Comparison of ENCODE assay signal across 8 cellular contexts in the genomic region with DNA sequence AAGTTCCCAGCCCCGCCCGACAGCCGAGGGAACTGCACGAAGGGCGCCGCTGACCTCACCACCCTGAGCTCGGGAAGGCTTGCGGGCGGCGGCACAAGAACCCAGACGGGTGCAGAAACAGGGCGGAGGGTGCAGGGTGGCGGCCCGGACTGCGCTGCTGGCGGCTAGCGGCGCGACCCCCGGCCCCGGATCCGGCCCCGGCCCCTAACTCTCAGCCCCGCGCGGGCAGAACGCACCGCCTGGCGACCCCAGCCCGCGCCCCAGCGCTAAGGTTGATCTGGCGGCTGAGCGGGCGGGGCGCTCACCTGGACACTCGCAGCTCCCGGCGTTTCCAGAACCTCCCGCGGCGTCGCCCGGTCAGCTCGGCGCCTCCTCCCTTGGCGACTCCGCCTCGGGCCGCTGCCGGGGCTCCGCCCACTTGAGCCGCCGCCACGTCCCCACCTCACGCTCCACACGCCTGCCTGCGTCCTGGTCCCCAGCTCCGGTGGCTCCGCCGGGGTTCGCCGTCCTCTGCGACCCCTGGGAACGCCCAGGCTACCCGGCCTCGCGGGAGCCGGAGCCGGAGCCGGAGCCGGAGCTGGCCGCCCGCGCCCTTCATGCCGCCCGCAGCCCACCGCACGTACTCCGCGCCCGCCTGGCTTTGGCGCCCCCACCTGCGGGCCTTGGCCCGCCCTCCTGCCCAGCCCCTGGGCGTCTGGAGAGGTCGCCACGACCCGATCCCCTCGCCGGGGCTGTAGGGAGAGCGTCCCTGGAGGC. TPM values are rescaled to one million over a fixed set of nuclear protein-coding genes. Genes with fewer than 3 reads are reported as not detected.
A peak's percentile ranks its signal among the peaks of the same experiment; 100 is the strongest.
DNase-seq lines count a peak whose midpoint lies in the region; ATAC-seq, FAIRE-seq and TF ChIP-seq lines count a peak whose summit lies in the region.

A gene (minus strand): TSS at position 369 of the 756 bp plus-strand sequence. CDS start 9,227 bp downstream, outside the sequence.

- peak within 1 kb of the TSS; percentile 90 for H2AFZ ChIP-seq in K562 (ENCODE audit: low read depth, low read length)

- in situ Hi-C loops in K562 (cut with MboI), result no loop called here

- POLR2A ChIA-PET in K562 (lab: Yijun Ruan, JAX), result interaction anchor here (0.6 to 1.9 kb wide), 16 partner anchors 8 to 554 kb away, joined by 3 to 17 read pairs (median 3); no protein-coding TSS in a partner anchor

- TF ChIP-seq CTCF in K562 (IDR thresholded peaks at IDR 0.05 in 2 of 3, conservative IDR thresholded peaks at IDR 0.05 in 1 of 3; ENCODE audit: insufficient read depth in 2 of 3, low read depth in 1 of 3, low read length in 3 of 3) (peak in 2 of 3 experiments; percentile 9 to 15; a peak in 2 of 6 replicates), psoas muscle (IDR thresholded peaks at IDR 0.05) (peak; percentile 32)

- peak; percentile 90 for ATAC-seq in GM21528 (IDR thresholded peaks at IDR 0.05; ENCODE audit: low FRiP score, unreplicated experiment)
- ATAC-seq in K562, result peak; percentile 98
- peak; percentile 79 to 89 (median 83) for ATAC-seq in psoas muscle

- intact Hi-C loops in K562 (cut with micrococcal nuclease) (no loop called here), psoas muscle (cut with DNase I) (no loop called here)

- peak; percentile 87 for DNase-seq in Daoy (ENCODE audit: low read depth)
- DNase-seq in SK-N-MC (ENCODE audit: low read depth, low spot score), result no peak
- peak; percentile 91 to 96 (median 93) for DNase-seq in K562 (ENCODE audit: extremely low read depth in 1 of 4, low spot score in 3 of 4)
- peak; percentile 20 to 48 for DNase-seq in hippocampal formation (lab: John Stamatoyannopoulos, UW)
- DNase-seq in psoas muscle, result peak; percentile 83 to 91
- no peak for DNase-seq in MV-4-11 (lab: John Stamatoyannopoulos, UW)

- H3K36me3 ChIP-seq in HUES64 (ENCODE audit: insufficient read depth, low read length) (no peaks in the 10 kb centered on the region), SK-N-MC (ENCODE audit: insufficient read depth, low read length) (no peaks in the 10 kb centered on the region), K562 (ENCODE audit: control insufficient read depth, insufficient read depth, low read length) (no peaks in the 10 kb centered on the region; the same call in 2 of the 3 replicates), psoas muscle (ENCODE audit: insufficient read depth in 1 of 2, low read depth in 1 of 2) (no peaks in the 10 kb centered on the region)

- H3K27ac ChIP-seq in HUES64 (ENCODE audit: low read depth, low read length) (no peak within 1 kb of the TSS), SK-N-MC (no peak within 1 kb of the TSS), K562 (ENCODE audit: extremely low read depth, low read depth, low read length) (peak within 1 kb of the TSS; percentile 83), psoas muscle (peak within 1 kb of the TSS; percentile 87)

- peak; percentile 61 for FAIRE-seq in K562 (lab: Jason Lieb, UNC)

- peaks cover 14% of the 10 kb centered on the region; the same call in 1 of the 3 replicates for H3K79me2 ChIP-seq in K562 (ENCODE audit: control insufficient read depth, insufficient read depth, low read length)

- peaks cover 8% of the 10 kb centered on the region; the same call in 1 of the 2 replicates for H4K20me1 ChIP-seq in K562 (replicated peaks; ENCODE audit: control insufficient read depth, insufficient read depth, low read length)

- peak; percentile 71 for TF ChIP-seq POLR2A in K562 (conservative IDR thresholded peaks at IDR 0.05)

- no peaks in the 10 kb centered on the region for H3K9me3 ChIP-seq in HUES64 (ENCODE audit: insufficient read depth, low read depth, low read length)
- H3K9me3 ChIP-seq in SK-N-MC (ENCODE audit: low read depth, low read length), result no peaks in the 10 kb centered on the region
- no peaks in the 10 kb centered on the region for H3K9me3 ChIP-seq in K562 (replicated peaks; ENCODE audit: control insufficient read depth, insufficient read depth, low read depth, low read length)
- no peaks in the 10 kb centered on the region for H3K9me3 ChIP-seq in psoas muscle

- CTCF ChIA-PET in K562 (lab: Yijun Ruan, JAX; ENCODE audit: low intra/inter-chr PET ratio), result no interaction called here

- peak within 1 kb of the TSS; percentile 80 for H3K9ac ChIP-seq in HUES64 (ENCODE audit: low read depth, low read length)
- H3K9ac ChIP-seq in SK-N-MC (ENCODE audit: insufficient read length), result no peak within 1 kb of the TSS
- peak within 1 kb of the TSS; percentile 93 to 97 for H3K9ac ChIP-seq in K562 (ENCODE audit: insufficient read depth in 1 of 2, low read depth in 2 of 2, low read length in 2 of 2)

- TSS peak; percentile 85 for BruUV-seq in K562 (replicated peaks; lab: Mats Ljungman, UMichigan)

- H3K9me1 ChIP-seq in K562 (ENCODE audit: control insufficient read depth, insufficient read depth, low read length), result no peaks in the 10 kb centered on the region

- H3K4me3 ChIP-seq in HUES64 (ENCODE audit: low read length), result peak within 1 kb of the TSS; percentile 70
- peak within 1 kb of the TSS; percentile 74 for H3K4me3 ChIP-seq in SK-N-MC
- H3K4me3 ChIP-seq in K562, result peak within 1 kb of the TSS; percentile 76
- H3K4me3 ChIP-seq in psoas muscle, result peak within 1 kb of the TSS; percentile 93

- H3K4me1 ChIP-seq in HUES64 (ENCODE audit: insufficient read depth, low read length) (no peaks in the 10 kb centered on the region), K562 (replicated peaks in 1 of 2; ENCODE audit: control insufficient read depth in 2 of 2, insufficient read depth in 2 of 2, low read length in 2 of 2) (peaks cover 30 to 34% of the 10 kb centered on the region in 2 experiments), psoas muscle (peaks cover 43% of the 10 kb centered on the region)

- TF ChIP-seq EP300 in K562 (IDR thresholded peaks at IDR 0.05; ENCODE audit: low read length), result no peak

- H3K27me3 ChIP-seq in HUES64 (ENCODE audit: insufficient read depth, low read length) (peaks cover 38% of the 10 kb centered on the region), K562 (ENCODE audit: control insufficient read depth in 2 of 2, insufficient read depth in 2 of 2, low read length in 2 of 2) (no peaks in the 10 kb centered on the region), psoas muscle (ENCODE audit: insufficient read depth in 3 of 3, low read length in 2 of 3) (no peaks in the 10 kb centered on the region)

- H3K4me2 ChIP-seq in K562 (ENCODE audit: insufficient read depth, low read length), result peak within 1 kb of the TSS; percentile 88

- under 1% methylated on average over 91 of the region's 92 CpGs for WGBS in HUES64
- WGBS in K562 (ENCODE audit: insufficient coverage, low coverage, missing lambda C conversion rate), result under 1% methylated on average over 61 of the region's 92 CpGs
- WGBS in psoas muscle, 3 donors, result 1 to 2% (median 2%) methylated on average over 37 to 92 of the region's 92 CpGs

- TF ChIP-seq RAD21 in K562 (CRISPR knock-in tag; conservative IDR thresholded peaks at IDR 0.05 in 1 of 2, IDR thresholded peaks at IDR 0.05 in 1 of 2), result no peak

TF ChIP-seq in K562, 482 proteins besides CTCF, POLR2A, EP300 and RAD21 (continues in another document):
- TF ChIP-seq TEAD1 (CRISPR knock-in tag; IDR thresholded peaks at IDR 0.05) (peak in 1 of 2 experiments; percentile 66; a peak in 1 of 4 replicates), CXXC5 (CRISPR knock-in tag; IDR thresholded peaks at IDR 0.05) (peak; percentile 95), HSF4 (CRISPR knock-in tag; IDR thresholded peaks at IDR 0.05; ENCODE audit: borderline replicate concordance) (no peak), HDAC3 (IDR thresholded peaks at IDR 0.05; ENCODE audit: borderline replicate concordance, partially characterized antibody) (no peak), ERF (CRISPR knock-in tag; IDR thresholded peaks at IDR 0.05) (peak; percentile 34; the same call in 1 of the 2 replicates), CEBPB (tag; IDR thresholded peaks at IDR 0.05) (no peak), ILK (tag; IDR thresholded peaks at IDR 0.05; ENCODE audit: borderline replicate concordance, low read depth) (no peak), BDP1 (IDR thresholded peaks at IDR 0.05; ENCODE audit: insufficient read depth, insufficient read length) (no peak)
- TF ChIP-seq, protein P1, sequence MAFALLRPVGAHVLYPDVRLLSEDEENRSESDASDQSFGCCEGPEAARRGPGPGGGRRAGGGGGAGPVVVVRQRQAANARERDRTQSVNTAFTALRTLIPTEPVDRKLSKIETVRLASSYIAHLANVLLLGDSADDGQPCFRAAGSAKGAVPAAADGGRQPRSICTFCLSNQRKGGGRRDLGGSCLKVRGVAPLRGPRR (CRISPR knock-in tag; IDR thresholded peaks at IDR 0.05), result no peak

RNA-seq across cellular contexts. Expression of the gene that starts here (rescaled TPM):
- total RNA-seq in Daoy (2014; rRNA removed; shearing (Covaris generic)), result 118 and 119 TPM in 2 replicates
- 3.6 TPM for polyA plus RNA-seq in HUES64 (2013, experiment 1 of 2)
- polyA plus RNA-seq in HUES64 (2013, experiment 2 of 2), result 6.5 TPM
- 85.5 and 109 TPM in 2 replicates for total RNA-seq in K562 (2011; cell fraction: chromatin; rRNA removed; ENCODE audit: low replicate concordance)
- total RNA-seq in K562 (2011; cell fraction: nucleolus; rRNA removed), result 93.4 and 102 TPM in 2 replicates
- total RNA-seq in K562 (2011; cell fraction: nucleoplasm; rRNA removed), result 98.7 and 106 TPM in 2 replicates
- total RNA-seq in K562 (2014; rRNA removed) (11.9 and 12.1 TPM in 2 replicates), K562 (2014; rRNA removed; fragmentation: Illumina TruSeq; extraction: Trizol) (11.6 and 12.7 TPM in 2 replicates), K562 (2015; rRNA removed; fragmentation: Illumina TruSeq; extraction: Trizol) (11.2 and 11.4 TPM in 2 replicates), K562 (2021) (14.2 and 14.3 TPM in 2 replicates), psoas muscle (10 to 100 TPM; 12.5 to 21.6 (median 16.6) TPM)
- polyA plus RNA-seq in K562 (2011; rRNA removed) (50.0 and 59.7 TPM in 2 replicates), K562 (2014; fragmentation: Illumina TruSeq; extraction: Trizol) (10.7 and 12.5 TPM in 2 replicates), K562 (2014; fragmentation: Nextera tagmentation; extraction: Ambion mirVana) (10 to 100 TPM; 17.9 to 29.2 TPM), K562 (2014; rRNA removed) (9.6 and 10.7 TPM in 2 replicates), psoas muscle (10 to 100 TPM; 10.2 to 13.7 (median 13.0) TPM)
- 34.9 and 51.8 TPM in 2 replicates for polyA plus RNA-seq in K562 (2011; cell fraction: cytosol; rRNA removed)
- polyA plus RNA-seq in K562 (2011; cell fraction: nucleus; rRNA removed), result 59.8 and 76.7 TPM in 2 replicates
- polyA plus RNA-seq in K562 (2012), result 20.8 and 31.5 TPM in 2 replicates
- 50.0 and 59.9 TPM in 2 replicates for polyA minus RNA-seq in K562 (2011; rRNA and poly(A)+ RNA removed)
- 21.2 and 21.5 TPM in 2 replicates for polyA minus RNA-seq in K562 (2011; cell fraction: cytosol; rRNA and poly(A)+ RNA removed)
- polyA minus RNA-seq in K562 (2011; cell fraction: nucleus; rRNA and poly(A)+ RNA removed), result 18.2 and 27.4 TPM in 2 replicates

Comparison
In these comparisons a context has a peak if more than half of its experiments do, and no peak if none do; other contexts are left out.
1. DNase-seq: peak in Daoy (single experiment), K562 (4 of 4), hippocampal formation (2 of 2) and psoas muscle (2 of 2); none in SK-N-MC (single experiment) and MV-4-11 (single experiment).
2. H3K27ac ChIP-seq: peak in K562 (single experiment) and psoas muscle (single experiment); none in HUES64 (single experiment) and SK-N-MC (single experiment).
3. Peak in every context shown above with its lines, with median percentiles within 50 percentile points of each other: ATAC-seq and H3K4me3 ChIP-seq.